Comparison of ENCODE assay signal across 10 cellular contexts in genomic region chr1:54326577-54327385, GRCh38.
DNase-seq lines count a peak whose midpoint lies in the region; ATAC-seq and TF ChIP-seq lines count a peak whose summit lies in the region.
"Had no signal": no experiment of that assay in that cellular context is flagged by ENCODE, and none has a peak within 500 bp of the region (broad histone marks: within the 10 kb centered on the region; RNA-seq: fewer than 3 reads in every experiment).

No MANE protein-coding gene starts in this region.

- intact Hi-C loops in left ventricle myocardium inferior (cut with micrococcal nuclease), result no loop called here
- intact Hi-C loops in left cardiac atrium (cut with DNase I), result loop anchor here in 1 of 2 donors (10.0 kb wide), 1 partner anchor 78 kb away; the partner anchor contains the start of gene SSBP3
- intact Hi-C loops in CD14-positive monocyte (cut with micrococcal nuclease), result no loop called here

- H3K4me3 Mint-ChIP-seq in endodermal cell (peak overlapping the region; percentile 2), neural crest cell (peak overlapping the region; percentile 62), CD14-positive monocyte (no peak overlapping the region)

- H3K36me3 ChIP-seq in left ventricle myocardium inferior (no peaks in the 10 kb centered on the region), endodermal cell (ENCODE audit: control insufficient read depth, insufficient read depth, low read length) (peaks cover 75% of the 10 kb centered on the region)

- H3K9me3 ChIP-seq in left ventricle myocardium inferior (replicated peaks) (no peaks in the 10 kb centered on the region), endodermal cell (ENCODE audit: control insufficient read depth, low read length) (no peaks in the 10 kb centered on the region)

- no peak for DNase-seq in left ventricle myocardium inferior
- no peak for DNase-seq in left cardiac atrium
- no peak for DNase-seq in endodermal cell
- DNase-seq in neural crest cell (ENCODE audit: low read depth, low spot score), result no peak
- DNase-seq in ecto neural progenitor cell (ENCODE audit: low spot score), result no peak
- DNase-seq in H4 (ENCODE audit: low spot score), result no peak
- no peak for DNase-seq in CD14-positive monocyte (ENCODE audit: low spot score)
- DNase-seq: NK-92 treated with Interleukin-12 subunit alpha and Interleukin-12 subunit beta, amount 100 ng/mL, for 24 hours had no signal

- WGBS in endodermal cell (ENCODE audit: insufficient coverage in 1 of 2, insufficient read length in 1 of 2), 2 experiments, result 84 to 87% methylated on average over 8 to 11 of the region's 11 CpGs

- H3K9me3 Mint-ChIP-seq in endodermal cell (no peaks in the 10 kb centered on the region), neural crest cell (no peaks in the 10 kb centered on the region), CD14-positive monocyte (no peaks in the 10 kb centered on the region)

- H3K27ac ChIP-seq in left ventricle myocardium inferior (replicated peaks) (peak overlapping the region; percentile 76), endodermal cell (ENCODE audit: low read depth, low read length) (peak overlapping the region; percentile 70)

- no peak overlapping the region for H3K9ac ChIP-seq in endodermal cell (ENCODE audit: extremely low read depth, low read length, poor library complexity, severe bottlenecking)

- H3K27ac Mint-ChIP-seq in endodermal cell (peak overlapping the region; percentile 74), neural crest cell (ENCODE audit: unreplicated experiment) (peak overlapping the region; percentile 63), CD14-positive monocyte (peak overlapping the region in 2 of 7 donors; percentile 37 to 47)

- no peaks in the 10 kb centered on the region for H3K27me3 Mint-ChIP-seq in endodermal cell (ENCODE audit: insufficient read depth)
- no peaks in the 10 kb centered on the region for H3K27me3 Mint-ChIP-seq in neural crest cell (ENCODE audit: low read depth)
- no peaks in the 10 kb centered on the region for H3K27me3 Mint-ChIP-seq in CD14-positive monocyte (ENCODE audit: low read depth in 3 of 3)

- H3K4me1 ChIP-seq in left ventricle myocardium inferior, result peaks cover 99% of the 10 kb centered on the region
- peaks cover 74% of the 10 kb centered on the region for H3K4me1 ChIP-seq in endodermal cell (ENCODE audit: control insufficient read depth, insufficient read depth, low read length)

- ATAC-seq in left cardiac atrium (no peak), HG03354 (IDR thresholded peaks at IDR 0.05; ENCODE audit: poor library complexity, severe bottlenecking, unreplicated experiment) (no peak)

- H3K36me3 Mint-ChIP-seq in endodermal cell (ENCODE audit: low read depth), result peaks cover 26% of the 10 kb centered on the region
- no peaks in the 10 kb centered on the region for H3K36me3 Mint-ChIP-seq in neural crest cell (ENCODE audit: low read depth)
- no peaks in the 10 kb centered on the region for H3K36me3 Mint-ChIP-seq in CD14-positive monocyte

- H3K4me1 Mint-ChIP-seq in endodermal cell (peaks cover 98% of the 10 kb centered on the region), neural crest cell (peaks cover 100% of the 10 kb centered on the region), CD14-positive monocyte (peaks cover 11% of the 10 kb centered on the region)

- TF ChIP-seq CTCF in left ventricle myocardium inferior (IDR thresholded peaks at IDR 0.05; ENCODE audit: borderline replicate concordance), result no peak
- no peak for TF ChIP-seq CTCF in endodermal cell (conservative IDR thresholded peaks at IDR 0.05)
- no peak for TF ChIP-seq CTCF in neural crest cell (conservative IDR thresholded peaks at IDR 0.05)
- TF ChIP-seq CTCF in CD14-positive monocyte (IDR thresholded peaks at IDR 0.05), result no peak

- H3K4me3 ChIP-seq in left ventricle myocardium inferior, result no peak overlapping the region
- H3K4me3 ChIP-seq in endodermal cell (ENCODE audit: low read length), result peak overlapping the region; percentile 1
- H3K4me3 ChIP-seq: lung had no signal

- H3K27me3 ChIP-seq in left ventricle myocardium inferior (ENCODE audit: low read depth) (no peaks in the 10 kb centered on the region), endodermal cell (ENCODE audit: control insufficient read depth, insufficient read depth, low read length, poor library complexity, severe bottlenecking) (no peaks in the 10 kb centered on the region)

Comparison
In these comparisons a context has a peak if more than half of its experiments do, and no peak if none do; other contexts are left out.
1. H3K4me3 Mint-ChIP-seq: peak in endodermal cell (single experiment) and neural crest cell (single experiment); none in CD14-positive monocyte (0 of 2).